16 cellular contexts compared by ENCODE assay signal in genomic region chr7:28362812-28363211, GRCh38. TPM values are rescaled to one million over a fixed set of nuclear protein-coding genes. Genes with fewer than 3 reads are reported as not detected.
DNase-seq lines count a peak whose midpoint lies in the region; ATAC-seq, FAIRE-seq and TF ChIP-seq lines count a peak whose summit lies in the region.
"Had no signal": no experiment of that assay in that cellular context is flagged by ENCODE, and none has a peak within 500 bp of the region (broad histone marks: within the 10 kb centered on the region; RNA-seq: fewer than 3 reads in every experiment).

No MANE protein-coding gene starts in this region.

- H3K27ac Mint-ChIP-seq in CD14-positive monocyte (no peak overlapping the region), memory B cell (no peak overlapping the region)
- H3K27ac Mint-ChIP-seq: nephron progenitor cell had no signal

- intact Hi-C loops in CD14-positive monocyte (cut with micrococcal nuclease) = no loop called here
- intact Hi-C loops in colonic mucosa (cut with DNase I) = no loop called here

- H3K36me3 Mint-ChIP-seq in CD14-positive monocyte (no peaks in the 10 kb centered on the region), memory B cell (peaks cover 5% of the 10 kb centered on the region)

- H3K36me3 ChIP-seq in RWPE2 (ENCODE audit: low read depth) = no peaks in the 10 kb centered on the region
- no peaks in the 10 kb centered on the region for H3K36me3 ChIP-seq in colonic mucosa
- H3K36me3 ChIP-seq: right atrium auricular region had no signal

- H3K9ac ChIP-seq in colonic mucosa (ENCODE audit: low read depth in 2 of 2, low read length in 2 of 2) = no peak overlapping the region

- no peak for FAIRE-seq in urothelium cell line (lab: Jason Lieb, UNC)

- H3K4me3 ChIP-seq in RWPE2 (ENCODE audit: severe bottlenecking) (no peak overlapping the region), colonic mucosa (no peak overlapping the region)
- H3K4me3 ChIP-seq: lung, right atrium auricular region had no signal

- H3K9me3 Mint-ChIP-seq in CD14-positive monocyte = peaks cover 5 to 10% (median 8%) of the 10 kb centered on the region in 7 donors
- H3K9me3 Mint-ChIP-seq in memory B cell = peaks cover 13% of the 10 kb centered on the region

- H3K27me3 ChIP-seq in RWPE2 (ENCODE audit: insufficient read depth, poor library complexity, severe bottlenecking) = no peaks in the 10 kb centered on the region
- no peaks in the 10 kb centered on the region for H3K27me3 ChIP-seq in colonic mucosa
- H3K27me3 ChIP-seq: right atrium auricular region had no signal

- H3K27ac ChIP-seq in RWPE2 (ENCODE audit: poor library complexity, severe bottlenecking) (no peak overlapping the region), colonic mucosa (no peak overlapping the region)
- H3K27ac ChIP-seq: right atrium auricular region, VCaP had no signal

- H3K27me3 Mint-ChIP-seq in CD14-positive monocyte (ENCODE audit: low read depth in 3 of 3) (peaks cover 2 to 8% (median 4%) of the 10 kb centered on the region in 3 donors), memory B cell (peaks cover 12% of the 10 kb centered on the region)

- H3K4me1 Mint-ChIP-seq in CD14-positive monocyte = no peaks in the 10 kb centered on the region
- peaks cover 2% of the 10 kb centered on the region for H3K4me1 Mint-ChIP-seq in memory B cell

- DNase-seq in CD14-positive monocyte (ENCODE audit: low spot score) (no peak), HCEC 1CT (peak; percentile 15), RWPE2 (ENCODE audit: low spot score) (no peak), memory B cell (ENCODE audit: low spot score in 2 of 2) (no peak), colonic mucosa (no peak), NCI-H187 treated with DMSO at 0.1 percent for 48 hours (lab: John Stamatoyannopoulos, UW) (no peak), urothelium cell line (ENCODE audit: low spot score) (no peak)
- no peak for DNase-seq in stimulated activated CD4-positive, alpha-beta T cell treated with anti-CD3 and anti-CD28 coated beads, Interleukin-4, amount 100 ng/mL, for 1 hour
- DNase-seq: activated gamma-delta T cell; anterior cingulate cortex; nephron progenitor cell; stimulated activated CD4-positive, alpha-beta T cell treated with anti-CD3 and anti-CD28 coated beads, Interleukin-2, amount 100 ng/mL, for 24 hours; stimulated activated CD8-positive, alpha-beta memory T cell treated with anti-CD3 and anti-CD28 coated beads, Interleukin-4, amount 100 ng/mL, for 48 hours had no signal

- H3K4me3 Mint-ChIP-seq in CD14-positive monocyte (no peak overlapping the region), memory B cell (no peak overlapping the region)
- H3K4me3 Mint-ChIP-seq: nephron progenitor cell had no signal

- H3K4me1 ChIP-seq in RWPE2 (ENCODE audit: insufficient read depth, poor library complexity, severe bottlenecking) (peaks cover 14% of the 10 kb centered on the region), colonic mucosa (no peaks in the 10 kb centered on the region)
- H3K4me1 ChIP-seq: right atrium auricular region had no signal

- peak; percentile 51 for TF ChIP-seq CTCF in CD14-positive monocyte (IDR thresholded peaks at IDR 0.05)
- peak; percentile 31 for TF ChIP-seq CTCF in RWPE2 (IDR thresholded peaks at IDR 0.05; ENCODE audit: poor library complexity, severe bottlenecking)
- no peak for TF ChIP-seq CTCF in colonic mucosa (IDR thresholded peaks at IDR 0.05)

- H3K9me3 ChIP-seq in RWPE2 (ENCODE audit: severe bottlenecking) (no peaks in the 10 kb centered on the region), colonic mucosa (no peaks in the 10 kb centered on the region)
- H3K9me3 ChIP-seq: right atrium auricular region had no signal

- ATAC-seq in RWPE2 (ENCODE audit: low read depth) (no peak), memory B cell (ENCODE audit: low read depth) (peak; percentile 39)

RNA-seq across cellular contexts. Expression of gene CREB5, which starts 49.5 kb away (rescaled TPM):
- polyA plus RNA-seq in CD14-positive monocyte = 10 to 100 TPM; 25.1 to 44.2 TPM
- total RNA-seq in colonic mucosa = 1 to 10 TPM in 1 of 2 donors, under 1 TPM in 1; 0.54 to 3.6 TPM
